In genomic region chr2:238165288-238165921, GRCh38 we compare ENCODE assay signal across 24 cellular contexts. TPM values are rescaled to one million over a fixed set of nuclear protein-coding genes. Genes with fewer than 3 reads are reported as not detected.
DNase-seq lines count a peak whose midpoint lies in the region; ATAC-seq, FAIRE-seq and TF ChIP-seq lines count a peak whose summit lies in the region.
"Had no signal": no experiment of that assay in that cellular context is flagged by ENCODE, and none has a peak within 500 bp of the region (broad histone marks: within the 10 kb centered on the region; RNA-seq: fewer than 3 reads in every experiment).

No MANE protein-coding gene starts in this region.

- peak overlapping the region; percentile 51; the same call in 2 of the 3 replicates for H3K4me3 Mint-ChIP-seq in GM23338
- no peak overlapping the region for H3K4me3 Mint-ChIP-seq in activated CD8-positive, alpha-beta T cell treated with anti-CD3 and anti-CD28 coated beads, Interleukin-2, amount 10 ng/mL, durations not matched to agents 7 days and 5 days
- H3K4me3 Mint-ChIP-seq: stimulated activated memory B cell treated with anti-CD40 and anti-IgM and Interleukin-4, amounts not matched to agents 10 μg/mL and 1 μg/mL and 100 μg/mL, for 72 hours had no signal

- TF ChIP-seq CTCF in GM23338 (conservative IDR thresholded peaks at IDR 0.05; ENCODE audit: low read depth in 2 of 2) (no peak), endothelial cell of umbilical vein (IDR thresholded peaks at IDR 0.05; ENCODE audit: extremely low read depth in 1 of 2, insufficient read depth in 1 of 2, low read depth in 1 of 2, low read length in 2 of 2) (no peak)

- peaks cover 9% of the 10 kb centered on the region; the same call in 2 of the 3 replicates for H3K36me3 Mint-ChIP-seq in GM23338 (ENCODE audit: low read depth)
- peaks cover 9% of the 10 kb centered on the region for H3K36me3 Mint-ChIP-seq in activated CD8-positive, alpha-beta T cell treated with anti-CD3 and anti-CD28 coated beads, Interleukin-2, amount 10 ng/mL, durations not matched to agents 7 days and 5 days (ENCODE audit: low read depth)

- FAIRE-seq in endothelial cell of umbilical vein (lab: Jason Lieb, UNC) = peak; percentile 18

- H3K4me1 Mint-ChIP-seq in GM23338 = peaks cover 3% of the 10 kb centered on the region; the same call in 2 of the 3 replicates
- peaks cover 3% of the 10 kb centered on the region for H3K4me1 Mint-ChIP-seq in activated CD8-positive, alpha-beta T cell treated with anti-CD3 and anti-CD28 coated beads, Interleukin-2, amount 10 ng/mL, durations not matched to agents 7 days and 5 days (ENCODE audit: low read depth)

- no peaks in the 10 kb centered on the region for H3K9me1 ChIP-seq in endothelial cell of umbilical vein (replicated peaks; ENCODE audit: control insufficient read depth, extremely low read depth, insufficient read depth, low read length)

- H3K9me3 ChIP-seq in endothelial cell of umbilical vein (replicated peaks; ENCODE audit: control insufficient read depth, insufficient read depth, low read length) = no peaks in the 10 kb centered on the region
- H3K9me3 ChIP-seq: BLaER1 treated with 17β-estradiol and CSF1 and Interleukin-3, amounts not matched to agents 10 nM and 100 nM; gastroesophageal sphincter; ovary had no signal

- TF ChIP-seq POLR2A in endothelial cell of umbilical vein (IDR thresholded peaks at IDR 0.05; ENCODE audit: low read depth, low read length) = no peak

- POLR2A ChIA-PET in endothelial cell of umbilical vein (lab: Charles Lee) = no interaction called here
- POLR2A ChIA-PET in activated CD8-positive, alpha-beta T cell treated with anti-CD3 and anti-CD28 coated beads, Interleukin-2, amount 10 ng/mL, durations not matched to agents 7 days and 5 days (lab: Charles Lee) = no interaction called here

- dilution Hi-C loops in endothelial cell of umbilical vein (cut with MboI; ENCODE audit: extremely low pct_ligation_motif_present, low sequenced_read_pairs) = no loop called here

- no peaks in the 10 kb centered on the region for H3K36me3 ChIP-seq in GM23338 (ENCODE audit: insufficient read depth)
- peaks cover 1 to 9% of the 10 kb centered on the region in 2 experiments for H3K36me3 ChIP-seq in endothelial cell of umbilical vein (ENCODE audit: control insufficient read depth in 2 of 2, extremely low read depth in 1 of 2, insufficient read depth in 2 of 2, low read length in 2 of 2)
- H3K36me3 ChIP-seq: ovary had no signal

- no peaks in the 10 kb centered on the region for H3F3A ChIP-seq in GM23338 (replicated peaks; ENCODE audit: low read depth)

- H3K4me1 ChIP-seq in GM23338 (ENCODE audit: insufficient read depth) (peaks cover under 1% of the 10 kb centered on the region; the same call in 1 of the 2 replicates), endothelial cell of umbilical vein (ENCODE audit: control insufficient read depth, extremely low read depth, insufficient read depth, low read length) (peaks cover 20% of the 10 kb centered on the region)

- H3K27me3 Mint-ChIP-seq in GM23338 (ENCODE audit: insufficient read depth, low read depth, poor library complexity) = peaks cover 38% of the 10 kb centered on the region
- H3K27me3 Mint-ChIP-seq in activated CD8-positive, alpha-beta T cell treated with anti-CD3 and anti-CD28 coated beads, Interleukin-2, amount 10 ng/mL, durations not matched to agents 7 days and 5 days (ENCODE audit: low read depth) = peaks cover 21% of the 10 kb centered on the region

- no peaks in the 10 kb centered on the region for H3K9me2 ChIP-seq in GM23338 (ENCODE audit: insufficient read depth)

- H3K9me3 Mint-ChIP-seq in GM23338 = no peaks in the 10 kb centered on the region
- H3K9me3 Mint-ChIP-seq in activated CD8-positive, alpha-beta T cell treated with anti-CD3 and anti-CD28 coated beads, Interleukin-2, amount 10 ng/mL, durations not matched to agents 7 days and 5 days (ENCODE audit: insufficient read depth) = no peaks in the 10 kb centered on the region
- H3K9me3 Mint-ChIP-seq: brain; stimulated activated memory B cell treated with anti-CD40 and anti-IgM and Interleukin-4, amounts not matched to agents 10 μg/mL and 1 μg/mL and 100 μg/mL, for 72 hours had no signal

- H3K9ac ChIP-seq in endothelial cell of umbilical vein (replicated peaks; ENCODE audit: extremely low read depth, insufficient read depth, low read length) = no peak overlapping the region
- H3K9ac ChIP-seq: BLaER1 treated with 17β-estradiol and CSF1 and Interleukin-3, amounts not matched to agents 10 nM and 100 nM had no signal

- intact Hi-C loops in endothelial cell of umbilical vein (cut with micrococcal nuclease) (no loop called here), posterior vena cava (cut with DNase I) (no loop called here)

- no peak for ATAC-seq in GM23338
- no peak for ATAC-seq in activated CD8-positive, alpha-beta T cell treated with anti-CD3 and anti-CD28 coated beads, Interleukin-2, amount 10 ng/mL, durations not matched to agents 7 days and 5 days
- ATAC-seq in GM18498 (IDR thresholded peaks at IDR 0.05; ENCODE audit: unreplicated experiment) = no peak
- ATAC-seq: gastroesophageal sphincter; stimulated activated memory B cell treated with anti-CD40 and anti-IgM and Interleukin-4, amounts not matched to agents 10 μg/mL and 1 μg/mL and 100 μg/mL, for 72 hours had no signal

- H3K27ac Mint-ChIP-seq in GM23338 = no peak overlapping the region
- H3K27ac Mint-ChIP-seq in activated CD8-positive, alpha-beta T cell treated with anti-CD3 and anti-CD28 coated beads, Interleukin-2, amount 10 ng/mL, durations not matched to agents 7 days and 5 days = no peak overlapping the region
- H3K27ac Mint-ChIP-seq: stimulated activated memory B cell treated with anti-CD40 and anti-IgM and Interleukin-4, amounts not matched to agents 10 μg/mL and 1 μg/mL and 100 μg/mL, for 72 hours had no signal

- H4K20me1 ChIP-seq in GM23338 (replicated peaks; ENCODE audit: insufficient read depth) (no peaks in the 10 kb centered on the region), endothelial cell of umbilical vein (replicated peaks; ENCODE audit: control insufficient read depth, extremely low read depth, insufficient read depth, low read length) (no peaks in the 10 kb centered on the region)

- CTCF ChIA-PET in endothelial cell of umbilical vein (lab: Charles Lee) = no interaction called here
- CTCF ChIA-PET in activated CD8-positive, alpha-beta T cell treated with anti-CD3 and anti-CD28 coated beads, Interleukin-2, amount 10 ng/mL, durations not matched to agents 7 days and 5 days (lab: Charles Lee) = no interaction called here

- peak; percentile 8 for DNase-seq in D341Med (ENCODE audit: low spot score)
- DNase-seq in GM23338 (ENCODE audit: low spot score) = no peak
- no peak for DNase-seq in endothelial cell of umbilical vein (ENCODE audit: low read depth, low spot score)
- peak; percentile 77 for DNase-seq in posterior vena cava (ENCODE audit: low spot score)
- no peak for DNase-seq in activated CD8-positive, alpha-beta T cell treated with anti-CD3 and anti-CD28 coated beads, Interleukin-2, amount 10 ng/mL, durations not matched to agents 7 days and 5 days
- DNase-seq in NCI-H2227 treated with DMSO at 0.1 percent for 48 hours (lab: John Stamatoyannopoulos, UW) = no peak
- DNase-seq: activated CD4-positive, alpha-beta T cell treated with anti-CD3 and anti-CD28 coated beads, Interleukin-2, amount 50 U/mL, for 4 hours; activated CD4-positive, CD25-positive, alpha-beta regulatory T cell; activated gamma-delta T cell; mesendoderm; NCI-H1105; NCI-H2029 treated with DMSO at 0.1 percent for 48 hours; NCI-H446; stimulated activated CD4-positive, alpha-beta T cell treated with anti-CD3 and anti-CD28 coated beads, Interleukin-4, amount 100 ng/mL, for 1 hour; T1000 had no signal

- H3K27me3 ChIP-seq in GM23338 (ENCODE audit: insufficient read depth) = peaks cover 33% of the 10 kb centered on the region
- peaks cover 1 to 13% of the 10 kb centered on the region in 2 experiments for H3K27me3 ChIP-seq in endothelial cell of umbilical vein (ENCODE audit: control insufficient read depth in 2 of 2, insufficient read depth in 2 of 2, low read length in 2 of 2)
- H3K27me3 ChIP-seq: ovary had no signal

- BruUV-seq in endothelial cell of umbilical vein (replicated peaks; lab: Mats Ljungman, UMichigan) = no TSS peak

- no peak overlapping the region for H3K27ac ChIP-seq in GM23338 (ENCODE audit: low read depth)
- H3K27ac ChIP-seq in endothelial cell of umbilical vein (ENCODE audit: insufficient read depth, low read depth, low read length) = no peak overlapping the region
- H3K27ac ChIP-seq: coronary artery, gastroesophageal sphincter, ovary had no signal

- H3K79me2 ChIP-seq in GM23338 (replicated peaks; ENCODE audit: insufficient read depth) (no peaks in the 10 kb centered on the region), endothelial cell of umbilical vein (ENCODE audit: control insufficient read depth, insufficient read depth, low read length) (no peaks in the 10 kb centered on the region)

- H3K4me3 ChIP-seq in GM23338 (no peak overlapping the region), endothelial cell of umbilical vein (replicated peaks in 1 of 3; ENCODE audit: insufficient read depth in 1 of 3, low read depth in 1 of 3, low read length in 3 of 3) (no peak overlapping the region)
- H3K4me3 ChIP-seq: BLaER1 treated with 17β-estradiol and CSF1 and Interleukin-3, amounts not matched to agents 10 nM and 100 nM; coronary artery; gastroesophageal sphincter; ovary had no signal

- H3K4me2 ChIP-seq in GM23338 = no peak overlapping the region
- no peak overlapping the region for H3K4me2 ChIP-seq in endothelial cell of umbilical vein (ENCODE audit: insufficient read depth, low read length)
- H3K4me2 ChIP-seq: BLaER1 treated with 17β-estradiol and CSF1 and Interleukin-3, amounts not matched to agents 10 nM and 100 nM had no signal

- H2AFZ ChIP-seq in GM23338 (no peak overlapping the region), endothelial cell of umbilical vein (ENCODE audit: low read depth, low read length) (no peak overlapping the region)

RNA-seq across cellular contexts. Expression of gene ERFE, which starts 6.6 kb away (rescaled TPM):
- 2.5 and 3.3 TPM in 2 replicates for total RNA-seq in GM23338 (2014; rRNA removed; shearing (Covaris generic))
- 0.61 and 1.0 TPM in 2 replicates for polyA plus RNA-seq in GM23338 (2016; fragmentation: Nextera tagmentation; extraction: Ambion mirVana)
- total RNA-seq in endothelial cell of umbilical vein = 0.46 and 1.2 TPM in 2 replicates
- polyA plus RNA-seq in endothelial cell of umbilical vein = 0.48 and 0.65 TPM in 2 replicates
- 0.30 and 0.79 TPM in 2 replicates for polyA plus RNA-seq in endothelial cell of umbilical vein (2011; cell fraction: cytosol; rRNA removed)
- polyA plus RNA-seq in endothelial cell of umbilical vein (2011; cell fraction: nucleus; rRNA removed) = 0.82 and 1.0 TPM in 2 replicates
- polyA plus RNA-seq in endothelial cell of umbilical vein (2012) = 0.21 and 0.41 TPM in 2 replicates
- 0.34 and 0.91 TPM in 2 replicates for polyA minus RNA-seq in endothelial cell of umbilical vein
- polyA minus RNA-seq in endothelial cell of umbilical vein (2011; cell fraction: cytosol; rRNA and poly(A)+ RNA removed) = 1.6 TPM
- polyA minus RNA-seq in endothelial cell of umbilical vein (2011; cell fraction: nucleus; rRNA and poly(A)+ RNA removed) = not detected in 2 replicates
- 1 to 10 TPM in 1 of 2 donors, under 1 TPM in 1; 0.79 to 2.3 TPM for total RNA-seq in posterior vena cava
- total RNA-seq in activated CD8-positive, alpha-beta T cell treated with anti-CD3 and anti-CD28 coated beads, Interleukin-2, amount 10 ng/mL, durations not matched to agents 7 days and 5 days = under 1 TPM; 0.37 to 0.50 TPM

RNA-seq across cellular contexts. Expression of gene KLHL30, which starts 26.9 kb away (rescaled TPM):
- total RNA-seq in GM23338 (2014; rRNA removed; shearing (Covaris generic)) = 0.07 TPM in 1 of 2 replicates, not detected in the other
- not detected in 2 replicates for polyA plus RNA-seq in GM23338 (2016; fragmentation: Nextera tagmentation; extraction: Ambion mirVana)
- total RNA-seq in endothelial cell of umbilical vein = not detected in 2 replicates
- not detected in 2 replicates for polyA plus RNA-seq in endothelial cell of umbilical vein
- polyA plus RNA-seq in endothelial cell of umbilical vein (2011; cell fraction: cytosol; rRNA removed) = not detected in 2 replicates
- not detected in 2 replicates for polyA plus RNA-seq in endothelial cell of umbilical vein (2011; cell fraction: nucleus; rRNA removed)
- not detected in 2 replicates for polyA plus RNA-seq in endothelial cell of umbilical vein (2012)
- not detected in 2 replicates for polyA minus RNA-seq in endothelial cell of umbilical vein
- polyA minus RNA-seq in endothelial cell of umbilical vein (2011; cell fraction: cytosol; rRNA and poly(A)+ RNA removed) = not detected
- polyA minus RNA-seq in endothelial cell of umbilical vein (2011; cell fraction: nucleus; rRNA and poly(A)+ RNA removed) = not detected in 2 replicates
- total RNA-seq in posterior vena cava = 10 to 100 TPM in 1 of 2 donors, 1 to 10 TPM in 1; 9.6 to 10.7 TPM
- not detected for total RNA-seq in activated CD8-positive, alpha-beta T cell treated with anti-CD3 and anti-CD28 coated beads, Interleukin-2, amount 10 ng/mL, durations not matched to agents 7 days and 5 days
- total RNA-seq: temporal lobe had no signal
- polyA plus RNA-seq: AG04450 had no signal

RNA-seq across cellular contexts. Expression of gene ILKAP, which starts 38.1 kb away (rescaled TPM):
- 17.0 and 29.7 TPM in 2 replicates for total RNA-seq in GM23338 (2014; rRNA removed; shearing (Covaris generic))
- polyA plus RNA-seq in GM23338 (2016; fragmentation: Nextera tagmentation; extraction: Ambion mirVana) = 35.9 and 36.3 TPM in 2 replicates
- total RNA-seq in endothelial cell of umbilical vein = 47.5 and 49.2 TPM in 2 replicates
- 37.8 and 49.8 TPM in 2 replicates for polyA plus RNA-seq in endothelial cell of umbilical vein
- polyA plus RNA-seq in endothelial cell of umbilical vein (2011; cell fraction: cytosol; rRNA removed) = 34.5 and 35.5 TPM in 2 replicates
- polyA plus RNA-seq in endothelial cell of umbilical vein (2011; cell fraction: nucleus; rRNA removed) = 109 and 114 TPM in 2 replicates
- 24.5 and 32.8 TPM in 2 replicates for polyA plus RNA-seq in endothelial cell of umbilical vein (2012)
- polyA minus RNA-seq in endothelial cell of umbilical vein = 42.0 and 47.4 TPM in 2 replicates
- polyA minus RNA-seq in endothelial cell of umbilical vein (2011; cell fraction: cytosol; rRNA and poly(A)+ RNA removed) = 16.5 TPM
- 49.9 and 52.2 TPM in 2 replicates for polyA minus RNA-seq in endothelial cell of umbilical vein (2011; cell fraction: nucleus; rRNA and poly(A)+ RNA removed)
- total RNA-seq in posterior vena cava = 10 to 100 TPM; 32.2 to 34.9 TPM
- 10 to 100 TPM; 58.3 to 62.7 TPM for total RNA-seq in activated CD8-positive, alpha-beta T cell treated with anti-CD3 and anti-CD28 coated beads, Interleukin-2, amount 10 ng/mL, durations not matched to agents 7 days and 5 days

Comparison
In these comparisons a context has a peak if more than half of its experiments do, and no peak if none do; other contexts are left out.
1. DNase-seq: peak in D341Med (single experiment) and posterior vena cava (single experiment); none in GM23338 (single experiment), endothelial cell of umbilical vein (single experiment), activated CD8-positive, alpha-beta T cell treated with anti-CD3 and anti-CD28 coated beads, Interleukin-2, amount 10 ng/mL, durations not matched to agents 7 days and 5 days (single experiment) and NCI-H2227 treated with DMSO at 0.1 percent for 48 hours (single experiment).